Comparison of ENCODE assay signal across 11 cellular contexts in genomic region chr2:3492951-3493609, GRCh38. TPM values are rescaled to one million over a fixed set of nuclear protein-coding genes. Genes with fewer than 3 reads are reported as not detected.
DNase-seq lines count a peak whose midpoint lies in the region; ATAC-seq lines count a peak whose summit lies in the region.
"Had no signal": no experiment of that assay in that cellular context is flagged by ENCODE, and none has a peak within 500 bp of the region (broad histone marks: within the 10 kb centered on the region; RNA-seq: fewer than 3 reads in every experiment).

No MANE protein-coding gene starts in this region.

- DNase-seq in EH (ENCODE audit: low read depth) (peak; percentile 74), adipocyte (ENCODE audit: low read depth) (peak; percentile 89), cardiac septum (ENCODE audit: low spot score) (peak; percentile 74), sciatic nerve (ENCODE audit: low spot score) (peak; percentile 83), NCI-H526 (lab: John Stamatoyannopoulos, UW) (no peak)
- DNase-seq in effector memory CD8-positive, alpha-beta T cell = no peak
- DNase-seq: CD8-positive, alpha-beta memory T cell; cerebellar nuclear complex; NCI-H1694 had no signal

- peaks cover 4% of the 10 kb centered on the region for H3K36me3 Mint-ChIP-seq in effector memory CD8-positive, alpha-beta T cell (ENCODE audit: insufficient read depth)

- H3K9me3 ChIP-seq in adipocyte (ENCODE audit: control insufficient read depth, low read length) = no peaks in the 10 kb centered on the region

- H3K4me3 Mint-ChIP-seq in effector memory CD8-positive, alpha-beta T cell = no peak overlapping the region
- H3K4me3 Mint-ChIP-seq: CD8-positive, alpha-beta memory T cell had no signal

- H3K27me3 Mint-ChIP-seq in effector memory CD8-positive, alpha-beta T cell = no peaks in the 10 kb centered on the region
- H3K27me3 Mint-ChIP-seq: CD8-positive, alpha-beta memory T cell had no signal

- peaks cover 2 to 8% of the 10 kb centered on the region in 2 donors for H3K4me1 Mint-ChIP-seq in effector memory CD8-positive, alpha-beta T cell (ENCODE audit: low read depth in 2 of 2)
- H3K4me1 Mint-ChIP-seq: CD8-positive, alpha-beta memory T cell had no signal

- intact Hi-C loops in cardiac septum (cut with DNase I) = no loop called here
- intact Hi-C loops in sciatic nerve (cut with DNase I) = no loop called here

- peaks cover 14% of the 10 kb centered on the region for H3K4me1 ChIP-seq in adipocyte (ENCODE audit: control insufficient read depth, insufficient read depth, low read length)

- ATAC-seq in sciatic nerve = peak; percentile 93
- ATAC-seq in HG02970 (IDR thresholded peaks at IDR 0.05; ENCODE audit: low FRiP score, unreplicated experiment) = no peak
- no peak for ATAC-seq in GM21423 (IDR thresholded peaks at IDR 0.05; ENCODE audit: unreplicated experiment)
- ATAC-seq in effector memory CD8-positive, alpha-beta T cell (replicated peaks) = no peak

- no peak overlapping the region for H3K27ac Mint-ChIP-seq in effector memory CD8-positive, alpha-beta T cell

- no peaks in the 10 kb centered on the region for H3K27me3 ChIP-seq in adipocyte (replicated peaks; ENCODE audit: control insufficient read depth, insufficient read depth, low read length)

- H3K9me3 Mint-ChIP-seq in effector memory CD8-positive, alpha-beta T cell = no peaks in the 10 kb centered on the region
- H3K9me3 Mint-ChIP-seq: CD8-positive, alpha-beta memory T cell had no signal

- H3K36me3 ChIP-seq in adipocyte (ENCODE audit: control insufficient read depth, insufficient read depth, low read length, severe bottlenecking) = peaks cover 33% of the 10 kb centered on the region

- peak overlapping the region; percentile 26 for H3K4me3 ChIP-seq in adipocyte (ENCODE audit: low read length)

- H3K9ac ChIP-seq in adipocyte (ENCODE audit: low read length) = peak overlapping the region; percentile 45

RNA-seq across cellular contexts. Expression of gene ADI1, which starts 26.3 kb away (rescaled TPM):
- total RNA-seq in cardiac septum = 135 TPM
- 52.9 TPM for total RNA-seq in sciatic nerve

Comparison
In these comparisons a context has a peak if more than half of its experiments do, and no peak if none do; other contexts are left out.
1. DNase-seq: peak in EH (single experiment), adipocyte (single experiment), cardiac septum (single experiment) and sciatic nerve (single experiment); none in NCI-H526 (0 of 2) and effector memory CD8-positive, alpha-beta T cell (0 of 3).